9 cellular contexts compared by ENCODE assay signal in the genomic region with DNA sequence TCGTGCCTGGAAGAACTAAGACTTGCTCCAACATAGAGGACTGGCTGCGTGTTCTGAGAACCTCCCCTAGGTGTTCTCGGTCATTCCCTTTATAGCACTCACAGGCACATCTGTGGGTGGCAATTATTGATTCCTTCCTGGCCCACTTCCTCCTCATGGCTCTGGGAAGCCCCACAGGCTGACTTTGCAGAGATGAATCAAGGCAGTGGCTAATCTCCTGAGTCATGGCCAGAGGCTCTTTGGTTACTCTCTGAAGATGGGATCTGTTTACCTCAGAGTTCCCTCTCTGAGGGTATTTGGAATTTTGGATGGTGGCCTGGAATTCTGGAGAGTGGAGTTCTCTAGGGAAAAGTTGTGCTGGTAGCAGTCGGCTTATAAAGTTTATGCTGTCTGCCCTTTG.
DNase-seq lines count a peak whose midpoint lies in the region; ATAC-seq, FAIRE-seq and TF ChIP-seq lines count a peak whose summit lies in the region.
"Had no signal": no experiment of that assay in that cellular context is flagged by ENCODE, and none has a peak within 500 bp of the region (broad histone marks: within the 10 kb centered on the region; RNA-seq: fewer than 3 reads in every experiment).

No MANE protein-coding gene starts in this region.

- no peaks in the 10 kb centered on the region for H3K9me2 ChIP-seq in SK-N-SH

- ATAC-seq in GM18870 (IDR thresholded peaks at IDR 0.05; ENCODE audit: unreplicated experiment) = peak; percentile 45
- ATAC-seq: activated CD8-positive, alpha-beta T cell treated with anti-CD3 and anti-CD28 coated beads for 36 hours had no signal

- H3K9ac ChIP-seq in SK-N-SH = peak overlapping the region; percentile 46; the same call in 1 of the 2 replicates
- no peak overlapping the region for H3K9ac ChIP-seq in smooth muscle cell (ENCODE audit: low read depth)
- H3K9ac ChIP-seq in kidney (ENCODE audit: low read length in 2 of 2) = no peak overlapping the region

- H3K4me3 ChIP-seq in SK-N-SH (ENCODE audit: low read depth in 2 of 2, low read length in 1 of 2) = no peak overlapping the region
- no peak overlapping the region for H3K4me3 ChIP-seq in fibroblast of pulmonary artery (replicated peaks; ENCODE audit: low read depth, low read length)
- H3K4me3 ChIP-seq in smooth muscle cell = no peak overlapping the region
- H3K4me3 ChIP-seq in kidney (ENCODE audit: low read length in 2 of 2) = no peak overlapping the region

- H4K20me1 ChIP-seq in SK-N-SH (ENCODE audit: insufficient read depth) (no peaks in the 10 kb centered on the region; the same call in 1 of the 2 replicates), smooth muscle cell (ENCODE audit: low read depth) (no peaks in the 10 kb centered on the region)

- no peak for TF ChIP-seq CTCF in SK-N-SH (IDR thresholded peaks at IDR 0.05)
- TF ChIP-seq CTCF in fibroblast of pulmonary artery (IDR thresholded peaks at IDR 0.05; ENCODE audit: low read length, missing control alignments) = no peak
- no peak for TF ChIP-seq CTCF in smooth muscle cell (IDR thresholded peaks at IDR 0.05; ENCODE audit: borderline replicate concordance, insufficient read depth, poor library complexity, severe bottlenecking)
- TF ChIP-seq CTCF in kidney (IDR thresholded peaks at IDR 0.05; ENCODE audit: borderline replicate concordance, extremely low read depth, insufficient read depth) = no peak

- TF ChIP-seq EP300 in SK-N-SH (IDR thresholded peaks at IDR 0.05; ENCODE audit: borderline replicate concordance in 1 of 2, low read depth in 1 of 2, low read length in 1 of 2) = peak in 1 of 2 experiments; percentile 51; a peak in 1 of 4 replicates

- no peak overlapping the region; the same call in 1 of the 2 replicates for H2AFZ ChIP-seq in SK-N-SH (ENCODE audit: low read depth)
- H2AFZ ChIP-seq in smooth muscle cell (ENCODE audit: low read depth) = no peak overlapping the region

- intact Hi-C loops in posterior vena cava (cut with DNase I) = no loop called here
- intact Hi-C loops in kidney (cut with DNase I) = no loop called here

- H3K4me2 ChIP-seq in SK-N-SH = peak overlapping the region; percentile 64
- peak overlapping the region; percentile 76 for H3K4me2 ChIP-seq in smooth muscle cell

- H3F3A ChIP-seq in SK-N-SH (replicated peaks; ENCODE audit: insufficient read depth) (peaks cover 17% of the 10 kb centered on the region), smooth muscle cell (ENCODE audit: low read depth) (no peaks in the 10 kb centered on the region)

- peaks cover 29% of the 10 kb centered on the region for H3K79me2 ChIP-seq in SK-N-SH (ENCODE audit: insufficient read depth)
- no peaks in the 10 kb centered on the region for H3K79me2 ChIP-seq in smooth muscle cell (ENCODE audit: low read depth)

- H3K27me3 ChIP-seq in SK-N-SH (ENCODE audit: insufficient read depth) (no peaks in the 10 kb centered on the region), smooth muscle cell (ENCODE audit: low read depth) (no peaks in the 10 kb centered on the region)

- TF ChIP-seq RAD21 in SK-N-SH (IDR thresholded peaks at IDR 0.05; ENCODE audit: low read length) = no peak

- no peaks in the 10 kb centered on the region for H3K9me3 ChIP-seq in SK-N-SH
- no peaks in the 10 kb centered on the region for H3K9me3 ChIP-seq in smooth muscle cell (replicated peaks; ENCODE audit: low read depth)
- H3K9me3 ChIP-seq in kidney (ENCODE audit: control insufficient read depth in 1 of 2, low read length in 2 of 2) = no peaks in the 10 kb centered on the region

- POLR2A ChIA-PET in SK-N-SH (lab: Yijun Ruan, JAX) = no interaction called here

- no peak for DNase-seq in SK-N-SH
- peak; percentile 72 for DNase-seq in fibroblast of pulmonary artery (ENCODE audit: low read depth)
- DNase-seq in smooth muscle cell (lab: John Stamatoyannopoulos, UW; ENCODE audit: unreplicated experiment) = no peak
- no peak for DNase-seq in posterior vena cava (ENCODE audit: low spot score)
- no peak for DNase-seq in kidney
- no peak for DNase-seq in DMS153 treated with DMSO at 0.1 percent for 48 hours (lab: John Stamatoyannopoulos, UW; ENCODE audit: unreplicated experiment)
- DNase-seq: activated CD8-positive, alpha-beta T cell treated with anti-CD3 and anti-CD28 coated beads for 36 hours; NCI-H2081 treated with DMSO at 0.1 percent for 48 hours had no signal

- H3K27ac ChIP-seq in SK-N-SH (ENCODE audit: low read depth in 2 of 2, low read length in 1 of 2) = peak overlapping the region in 1 of 2 experiments; percentile 95; a peak in 3 of 4 replicates
- peak overlapping the region; percentile 62 for H3K27ac ChIP-seq in smooth muscle cell (ENCODE audit: low read depth)
- no peak overlapping the region for H3K27ac ChIP-seq in kidney (ENCODE audit: low read depth in 2 of 2, low read length in 2 of 2)

- 36% methylated on average over 4 of the region's 4 CpGs for WGBS in SK-N-SH (ENCODE audit: low lambda C conversion rate)
- WGBS in smooth muscle cell (ENCODE audit: low lambda C conversion rate) = 19% methylated on average over 4 of the region's 4 CpGs

- H3K4me1 ChIP-seq in SK-N-SH (ENCODE audit: control insufficient read depth in 1 of 2, insufficient read depth in 2 of 2, low read depth in 1 of 2, low read length in 1 of 2) = peaks cover 0 to 12% of the 10 kb centered on the region in 2 experiments; a peak in 3 of 4 replicates
- peaks cover 13% of the 10 kb centered on the region for H3K4me1 ChIP-seq in smooth muscle cell (ENCODE audit: low read depth)
- H3K4me1 ChIP-seq in kidney (ENCODE audit: control insufficient read depth in 1 of 2, insufficient read depth in 1 of 2, low read depth in 1 of 2, low read length in 2 of 2) = peaks cover 0 to 3% of the 10 kb centered on the region in 2 donors

- no peak for FAIRE-seq in kidney (lab: Jason Lieb, UNC)

- CTCF ChIA-PET in SK-N-SH (lab: Yijun Ruan, JAX) = no interaction called here

- H3K36me3 ChIP-seq in SK-N-SH (replicated peaks in 1 of 2; ENCODE audit: control insufficient read depth in 1 of 2, insufficient read depth in 2 of 2, low read length in 1 of 2) (no peaks in the 10 kb centered on the region), smooth muscle cell (ENCODE audit: low read depth) (no peaks in the 10 kb centered on the region), kidney (ENCODE audit: control insufficient read depth in 1 of 2, insufficient read depth in 2 of 2, low read length in 2 of 2) (no peaks in the 10 kb centered on the region)

TF ChIP-seq in SK-N-SH, 30 proteins besides CTCF, POLR2A, EP300 and RAD21 (continues in another document):
- TF ChIP-seq GABPA (IDR thresholded peaks at IDR 0.05; ENCODE audit: low read depth) = no peak
- no peak for TF ChIP-seq CHD2 (IDR thresholded peaks at IDR 0.05; ENCODE audit: low read length, partially characterized antibody)
- TF ChIP-seq NFIC (IDR thresholded peaks at IDR 0.05; ENCODE audit: borderline replicate concordance) = peak; percentile 70; the same call in 1 of the 2 replicates
- no peak for TF ChIP-seq SMC3 (IDR thresholded peaks at IDR 0.05; ENCODE audit: low read depth, low read length)
- no peak for TF ChIP-seq TAF1 (IDR thresholded peaks at IDR 0.05; ENCODE audit: borderline replicate concordance, low read depth, low read length)
- 0 out of 2 replicates have a peak, but pooled peaks have one; percentile 22 for TF ChIP-seq REST (IDR thresholded peaks at IDR 0.05; ENCODE audit: low read depth, low read length)
- TF ChIP-seq TEAD4 (IDR thresholded peaks at IDR 0.05; ENCODE audit: borderline replicate concordance, insufficient read depth) = peak; percentile 74; the same call in 1 of the 2 replicates
- TF ChIP-seq IRF3 (IDR thresholded peaks at IDR 0.05; ENCODE audit: low read depth, low read length) = no peak
- TF ChIP-seq RCOR1 (IDR thresholded peaks at IDR 0.05; ENCODE audit: low read length) = no peak
- TF ChIP-seq FOXJ3 (CRISPR knock-in tag; IDR thresholded peaks at IDR 0.05) = no peak
- no peak for TF ChIP-seq POLR2AphosphoS5 (IDR thresholded peaks at IDR 0.05; ENCODE audit: low read depth, low read length)
- peak; percentile 73 for TF ChIP-seq FOSL2 (IDR thresholded peaks at IDR 0.05; ENCODE audit: borderline replicate concordance, low read depth)
- TF ChIP-seq YY1 (IDR thresholded peaks at IDR 0.05; ENCODE audit: low read depth) = no peak; the same call in 1 of the 2 replicates
- TF ChIP-seq MEF2A (IDR thresholded peaks at IDR 0.05; ENCODE audit: borderline replicate concordance, low read depth) = peak; percentile 57
